8 cellular contexts compared by ENCODE assay signal in the genomic region with DNA sequence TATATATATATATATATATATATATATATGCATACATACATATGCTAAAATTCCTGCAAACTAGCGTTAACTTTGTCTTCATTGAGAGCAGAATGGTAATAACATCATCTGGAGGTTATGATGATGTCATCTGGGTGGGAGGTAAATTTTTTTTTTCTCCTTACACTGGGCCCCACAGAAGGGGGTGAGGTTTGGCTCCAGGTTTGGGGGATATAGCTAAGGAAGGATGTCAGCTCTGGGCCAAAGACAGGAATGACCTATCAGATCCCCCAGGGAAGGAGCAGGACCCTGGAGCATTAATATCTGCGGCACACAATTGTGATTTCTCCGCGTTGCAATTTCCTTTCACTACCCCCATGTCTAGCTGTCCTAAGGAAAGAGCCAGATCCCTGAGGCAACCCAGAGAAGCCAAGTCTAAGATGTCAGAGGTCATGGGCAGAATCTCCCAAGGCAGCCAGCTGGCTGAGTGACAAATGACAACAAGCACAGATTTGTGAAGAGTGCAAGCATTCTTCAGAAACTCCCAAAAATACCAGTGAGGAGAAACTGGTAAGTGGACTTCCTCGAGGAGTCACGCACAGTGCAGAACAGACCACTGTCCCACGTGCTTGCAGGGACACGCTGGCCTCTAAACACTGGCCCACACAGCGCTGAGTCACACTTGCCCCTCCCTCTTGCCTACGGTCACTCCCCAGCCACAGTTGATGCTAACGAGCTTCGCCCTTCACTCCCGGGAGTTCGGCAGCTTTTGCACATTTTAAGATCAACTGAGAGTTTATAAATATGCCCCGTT. TPM values are rescaled to one million over a fixed set of nuclear protein-coding genes. Genes with fewer than 3 reads are reported as not detected.
DNase-seq lines count a peak whose midpoint lies in the region; ATAC-seq, FAIRE-seq and TF ChIP-seq lines count a peak whose summit lies in the region.

No MANE protein-coding gene starts in this region.

- H3K4me1 ChIP-seq in astrocyte (ENCODE audit: insufficient read depth, low read length) (peaks cover 13% of the 10 kb centered on the region), right atrium auricular region (peaks cover 0 to 18% of the 10 kb centered on the region in 2 donors)

- POLR2A ChIA-PET in AG04450 (lab: Yijun Ruan, JAX), result interaction anchor here (0.6 to 2.6 kb wide), 3 partner anchors 10 to 69 kb away, joined by 4 to 22 read pairs (median 7); a partner anchor contains a TSS

- no peaks in the 10 kb centered on the region for H3K36me3 Mint-ChIP-seq in astrocyte (ENCODE audit: low read depth, unreplicated experiment)

- no peaks in the 10 kb centered on the region for H3K9me3 ChIP-seq in AG04450 (ENCODE audit: control insufficient read depth, insufficient read depth, low read length)
- H3K9me3 ChIP-seq in astrocyte (ENCODE audit: insufficient read depth, low read depth, low read length), result no peaks in the 10 kb centered on the region
- no peaks in the 10 kb centered on the region for H3K9me3 ChIP-seq in right atrium auricular region

- no peak for TF ChIP-seq CTCF in AG04450 (IDR thresholded peaks at IDR 0.05; ENCODE audit: low read depth, low read length)
- TF ChIP-seq CTCF in astrocyte (IDR thresholded peaks at IDR 0.05; ENCODE audit: insufficient read depth, low read depth, low read length), result no peak
- no peak for TF ChIP-seq CTCF in right atrium auricular region (IDR thresholded peaks at IDR 0.05)
- no peak for TF ChIP-seq CTCF in retinal pigment epithelial cell (conservative IDR thresholded peaks at IDR 0.05; ENCODE audit: low read depth, low read length)

- no peak overlapping the region for H3K4me3 ChIP-seq in AG04450 (ENCODE audit: low read depth, low read length)
- H3K4me3 ChIP-seq in astrocyte (ENCODE audit: insufficient read depth, low read depth, low read length), result no peak overlapping the region
- H3K4me3 ChIP-seq in right atrium auricular region, result peak overlapping the region in 1 of 2 donors; percentile 9
- H3K4me3 ChIP-seq in retinal pigment epithelial cell (ENCODE audit: low read length), result no peak overlapping the region

- no peaks in the 10 kb centered on the region for H3K9me3 Mint-ChIP-seq in astrocyte (ENCODE audit: unreplicated experiment)

- H3K4me2 ChIP-seq in astrocyte (ENCODE audit: low read length), result peak overlapping the region; percentile 69

- H3K79me2 ChIP-seq in astrocyte (ENCODE audit: insufficient read depth, low read length), result no peaks in the 10 kb centered on the region

- no peak for ATAC-seq in GM19023 (IDR thresholded peaks at IDR 0.05; ENCODE audit: unreplicated experiment)

- FAIRE-seq in astrocyte (lab: Jason Lieb, UNC), result no peak

- H3K36me3 ChIP-seq in astrocyte (ENCODE audit: insufficient read depth, low read length), result no peaks in the 10 kb centered on the region
- no peaks in the 10 kb centered on the region for H3K36me3 ChIP-seq in right atrium auricular region

- H3K27me3 ChIP-seq in AG04450 (ENCODE audit: control insufficient read depth, insufficient read depth, low read length) (no peaks in the 10 kb centered on the region), astrocyte (ENCODE audit: insufficient read depth, low read length) (no peaks in the 10 kb centered on the region), right atrium auricular region (no peaks in the 10 kb centered on the region)

- H3K9ac ChIP-seq in astrocyte (ENCODE audit: low read length), result peak overlapping the region; percentile 43

- peaks cover 24% of the 10 kb centered on the region for H4K20me1 ChIP-seq in astrocyte (ENCODE audit: insufficient read depth, low read length)

- peaks cover 15% of the 10 kb centered on the region for H3K4me1 Mint-ChIP-seq in astrocyte (ENCODE audit: low read depth, unreplicated experiment)

- peak overlapping the region; percentile 59 for H2AFZ ChIP-seq in astrocyte (ENCODE audit: low read depth, low read length)

- H3K4me3 Mint-ChIP-seq in astrocyte (ENCODE audit: unreplicated experiment), result peak overlapping the region; percentile 2

- peak overlapping the region; percentile 78 for H3K27ac ChIP-seq in AG04450 (ENCODE audit: low read depth, low read length)
- H3K27ac ChIP-seq in astrocyte (ENCODE audit: low read depth, low read length), result peak overlapping the region; percentile 21
- peak overlapping the region; percentile 48 to 51 for H3K27ac ChIP-seq in right atrium auricular region

- DNase-seq in AG04450 (ENCODE audit: low read depth, low spot score), result no peak
- peak; percentile 89 for DNase-seq in astrocyte (ENCODE audit: low read depth)
- DNase-seq in right atrium auricular region (ENCODE audit: low spot score), result peak; percentile 93
- peak; percentile 75 for DNase-seq in retinal pigment epithelial cell (ENCODE audit: low read depth)
- no peak for DNase-seq in NCI-H345 (lab: John Stamatoyannopoulos, UW)
- DNase-seq in 8988T, result no peak

- CTCF ChIA-PET in AG04450 (lab: Charles Lee), result interaction anchor here (0.6 to 5.0 kb wide), 6 partner anchors 18 to 868 kb away, joined by 3 to 83 read pairs (median 16); no protein-coding TSS in a partner anchor

- TF ChIP-seq EP300 in Ishikawa (IDR thresholded peaks at IDR 0.05; ENCODE audit: borderline replicate concordance), result no peak

- H3K27ac Mint-ChIP-seq in astrocyte (ENCODE audit: unreplicated experiment), result peak overlapping the region; percentile 61

- peaks cover 3% of the 10 kb centered on the region for H3K27me3 Mint-ChIP-seq in astrocyte (ENCODE audit: low read depth, unreplicated experiment)

- TF ChIP-seq RAD21 in Ishikawa (IDR thresholded peaks at IDR 0.05; ENCODE audit: low read depth), result no peak

TF ChIP-seq in Ishikawa, 13 proteins besides CTCF, POLR2A, EP300 and RAD21:
- no peak for TF ChIP-seq EGR1 (IDR thresholded peaks at IDR 0.05)
- TF ChIP-seq FOXM1 (IDR thresholded peaks at IDR 0.05; ENCODE audit: borderline replicate concordance, low read depth), result no peak
- TF ChIP-seq ZBTB7A (IDR thresholded peaks at IDR 0.05; ENCODE audit: low read depth), result no peak
- TF ChIP-seq CREB1 (IDR thresholded peaks at IDR 0.05; ENCODE audit: low read depth), result no peak
- TF ChIP-seq, protein P1, sequence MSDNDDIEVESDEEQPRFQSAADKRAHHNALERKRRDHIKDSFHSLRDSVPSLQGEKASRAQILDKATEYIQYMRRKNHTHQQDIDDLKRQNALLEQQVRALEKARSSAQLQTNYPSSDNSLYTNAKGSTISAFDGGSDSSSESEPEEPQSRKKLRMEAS (IDR thresholded peaks at IDR 0.05), result peak; percentile 99
- TF ChIP-seq CEBPB (IDR thresholded peaks at IDR 0.05), result no peak
- TF ChIP-seq, protein P2, sequence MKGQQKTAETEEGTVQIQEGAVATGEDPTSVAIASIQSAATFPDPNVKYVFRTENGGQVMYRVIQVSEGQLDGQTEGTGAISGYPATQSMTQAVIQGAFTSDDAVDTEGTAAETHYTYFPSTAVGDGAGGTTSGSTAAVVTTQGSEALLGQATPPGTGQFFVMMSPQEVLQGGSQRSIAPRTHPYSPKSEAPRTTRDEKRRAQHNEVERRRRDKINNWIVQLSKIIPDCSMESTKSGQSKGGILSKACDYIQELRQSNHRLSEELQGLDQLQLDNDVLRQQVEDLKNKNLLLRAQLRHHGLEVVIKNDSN (IDR thresholded peaks at IDR 0.05), result peak; percentile 69

RNA-seq across cellular contexts. Expression of a gene that starts 9.9 kb away (rescaled TPM):
- polyA plus RNA-seq in AG04450 (2011; rRNA removed), result 1,376 and 1,684 TPM in 2 replicates
- 815 and 985 TPM in 2 replicates for polyA minus RNA-seq in AG04450 (2011; rRNA and poly(A)+ RNA removed)
- total RNA-seq in astrocyte, result 1,171 and 1,214 TPM in 2 replicates
- 1,000 to 10,000 TPM in 1 of 2 donors, 100 to 1,000 TPM in 1; 938 to 1,145 TPM for total RNA-seq in right atrium auricular region

RNA-seq across cellular contexts. Expression of a gene that starts 40.8 kb away (rescaled TPM):
- 10.3 and 17.9 TPM in 2 replicates for polyA plus RNA-seq in AG04450 (2011; rRNA removed)
- 16.4 and 24.0 TPM in 2 replicates for polyA minus RNA-seq in AG04450 (2011; rRNA and poly(A)+ RNA removed)
- 44.5 and 48.4 TPM in 2 replicates for total RNA-seq in astrocyte
- 10 to 100 TPM; 14.9 to 22.6 TPM for total RNA-seq in right atrium auricular region

Comparison
In these comparisons a context has a peak if more than half of its experiments do, and no peak if none do; other contexts are left out.
1. DNase-seq: peak in astrocyte (single experiment), right atrium auricular region (single experiment) and retinal pigment epithelial cell (single experiment); none in AG04450 (single experiment), NCI-H345 (single experiment) and 8988T (single experiment).
2. H3K27ac ChIP-seq: peak in every context shown above with its lines; median percentile 78 in AG04450; 50 in right atrium auricular region; 21 in astrocyte.